In genomic region chr1:27724961-27725373, GRCh38 we compare ENCODE assay signal across 8 cellular contexts. TPM values are rescaled to one million over a fixed set of nuclear protein-coding genes. Genes with fewer than 3 reads are reported as not detected.
A peak's percentile ranks its signal among the peaks of the same experiment; 100 is the strongest.
DNase-seq lines count a peak whose midpoint lies in the region; ATAC-seq and TF ChIP-seq lines count a peak whose summit lies in the region.

No MANE protein-coding gene starts in this region.

- H3K9me3 ChIP-seq in HCT116 (ENCODE audit: control insufficient read depth in 1 of 2, insufficient read depth in 1 of 2, low read depth in 1 of 2, low read length in 2 of 2) = no peaks in the 10 kb centered on the region
- no peaks in the 10 kb centered on the region for H3K9me3 ChIP-seq in PC-9 (ENCODE audit: insufficient read depth, low read depth)
- H3K9me3 ChIP-seq in effector memory CD4-positive, alpha-beta T cell (ENCODE audit: control insufficient read depth, low read length) = no peaks in the 10 kb centered on the region

- POLR2A ChIA-PET in AG04449 (lab: Yijun Ruan, JAX) = interaction anchor here (0.6 to 1.4 kb wide), 3 partner anchors 41 to 53 kb away, joined by 3 to 12 read pairs (median 6); partner anchors contain the start of genes IFI6 and STX12
- POLR2A ChIA-PET in HCT116 (lab: Charles Lee) = interaction anchor here (0.7 to 1.8 kb wide), 6 partner anchors 12 to 109 kb away, joined by 3 to 15 read pairs (median 4); partner anchors contain the start of genes IFI6, PPP1R8 and STX12
- POLR2A ChIA-PET in PC-9 (lab: Charles Lee; ENCODE audit: unreplicated experiment) = interaction anchor here (0.5 to 1.6 kb wide), 8 partner anchors 25 to 1249 kb away, joined by 3 to 9 read pairs (median 6); partner anchors contain the start of genes IFI6, PPP1R8 and STX12

- RAD21 ChIA-PET in HCT116 (lab: Charles Lee; ENCODE audit: low non-redundant PET in 1 of 2, low total read pairs in 2 of 2, uncharacterized antibody in 2 of 2, unreplicated experiment in 2 of 2) = interaction anchor here in 1 of 2 experiments (0.9 kb wide), 1 partner anchor 53 kb away, joined by 3 read pairs; the partner anchor contains the start of gene IFI6

- CTCF ChIA-PET in AG04449 (lab: Yijun Ruan, JAX) (interaction anchor here (0.6 to 2.3 kb wide), 36 partner anchors 10 to 656 kb away, joined by 3 to 30 read pairs (median 4); partner anchors contain the start of gene IFI6), HCT116 (lab: Charles Lee) (interaction anchor here (1.0 to 1.6 kb wide), 6 partner anchors 35 to 119 kb away, joined by 3 to 11 read pairs (median 5); partner anchors contain the start of gene STX12), PC-9 (lab: Charles Lee) (interaction anchor here (0.6 to 1.5 kb wide), 7 partner anchors 35 to 1150 kb away, joined by 3 to 14 read pairs (median 3); partner anchors contain the start of genes IFI6 and STX12)

- H3K4me1 ChIP-seq in HCT116 (ENCODE audit: control insufficient read depth in 1 of 2, insufficient read depth in 2 of 2, low read length in 2 of 2) (peaks cover 10 to 17% of the 10 kb centered on the region in 2 experiments), PC-9 (replicated peaks; ENCODE audit: insufficient read depth) (no peaks in the 10 kb centered on the region)
- peaks cover 17% of the 10 kb centered on the region for H3K4me1 ChIP-seq in effector memory CD4-positive, alpha-beta T cell (ENCODE audit: control insufficient read depth, insufficient read depth, low read length, poor library complexity, severe bottlenecking)

- peak overlapping the region; percentile 35; the same call in 1 of the 2 replicates for H3K4me2 ChIP-seq in HCT116 (ENCODE audit: low read length)
- peak overlapping the region; percentile 77 for H3K4me2 ChIP-seq in PC-9

- H2AFZ ChIP-seq in HCT116 (ENCODE audit: low read depth, low read length, poor library complexity, severe bottlenecking) (no peak overlapping the region), PC-9 (peak overlapping the region; percentile 97)

- H3K27ac Mint-ChIP-seq in naive B cell = peak overlapping the region; percentile 96 to 100 (median 100)

- no peak for ATAC-seq in HCT116
- ATAC-seq in naive B cell (ENCODE audit: low read depth in 2 of 2) = no peak
- no peak for ATAC-seq in HG03175 (IDR thresholded peaks at IDR 0.05; ENCODE audit: unreplicated experiment)

- peaks cover 0 to 7% of the 10 kb centered on the region in 2 donors for H3K36me3 Mint-ChIP-seq in naive B cell

- H3K36me3 ChIP-seq in HCT116 (ENCODE audit: control insufficient read depth in 1 of 2, insufficient read depth in 2 of 2, low read length in 2 of 2) (no peaks in the 10 kb centered on the region), PC-9 (ENCODE audit: low read depth) (no peaks in the 10 kb centered on the region)
- H3K36me3 ChIP-seq in effector memory CD4-positive, alpha-beta T cell (ENCODE audit: control insufficient read depth, insufficient read depth, low read length) = peaks cover 4% of the 10 kb centered on the region

- H3K4me3 ChIP-seq in AG04449 (ENCODE audit: low read depth, low read length) (peak overlapping the region; percentile 56), HCT116 (replicated peaks in 1 of 2; ENCODE audit: low read depth in 1 of 2, low read length in 2 of 2) (no peak overlapping the region), PC-9 (peak overlapping the region; percentile 51)
- peak overlapping the region; percentile 35 for H3K4me3 ChIP-seq in effector memory CD4-positive, alpha-beta T cell (ENCODE audit: insufficient read depth, low read depth, low read length, poor library complexity, severe bottlenecking)

- no peaks in the 10 kb centered on the region for H3K9me3 Mint-ChIP-seq in naive B cell

- H3K4me1 Mint-ChIP-seq in naive B cell = peaks cover 10 to 34% (median 17%) of the 10 kb centered on the region in 3 donors

- H3K79me2 ChIP-seq in HCT116 (ENCODE audit: insufficient read depth, low read length) = no peaks in the 10 kb centered on the region
- no peaks in the 10 kb centered on the region for H3K79me2 ChIP-seq in PC-9 (ENCODE audit: low read depth)

- H3K9me2 ChIP-seq in HCT116 (ENCODE audit: insufficient read depth) (no peaks in the 10 kb centered on the region), PC-9 (ENCODE audit: insufficient read depth) (no peaks in the 10 kb centered on the region)

- H3K9ac ChIP-seq in HCT116 (ENCODE audit: low read length) = no peak overlapping the region

- no peak for TF ChIP-seq POLR2A in HCT116 (IDR thresholded peaks at IDR 0.05; ENCODE audit: borderline replicate concordance, extremely low read depth, insufficient read depth, insufficient read length)

- no peaks in the 10 kb centered on the region for H3F3A ChIP-seq in PC-9 (ENCODE audit: insufficient read depth, low read depth)

- H3K27me3 ChIP-seq in HCT116 (ENCODE audit: insufficient read depth, low read length) = no peaks in the 10 kb centered on the region
- no peaks in the 10 kb centered on the region for H3K27me3 ChIP-seq in PC-9 (ENCODE audit: insufficient read depth, low read depth)
- no peaks in the 10 kb centered on the region for H3K27me3 ChIP-seq in effector memory CD4-positive, alpha-beta T cell (replicated peaks; ENCODE audit: control insufficient read depth, insufficient read depth, low read length, poor library complexity, severe bottlenecking)

- H4K20me1 ChIP-seq in HCT116 (ENCODE audit: insufficient read depth) (no peaks in the 10 kb centered on the region), PC-9 (ENCODE audit: insufficient read depth) (no peaks in the 10 kb centered on the region)

- peaks cover 0 to 4% (median 1%) of the 10 kb centered on the region in 3 donors for H3K27me3 Mint-ChIP-seq in naive B cell

- no peak for TF ChIP-seq RAD21 in HCT116 (IDR thresholded peaks at IDR 0.05; ENCODE audit: low read depth)

- H3K27ac ChIP-seq in HCT116 (ENCODE audit: low read depth, low read length) (peak overlapping the region; percentile 28), PC-9 (no peak overlapping the region)
- H3K27ac ChIP-seq in effector memory CD4-positive, alpha-beta T cell (ENCODE audit: insufficient read depth, low read length, poor library complexity, severe bottlenecking) = peak overlapping the region; percentile 76

- TF ChIP-seq CTCF in AG04449 (IDR thresholded peaks at IDR 0.05; ENCODE audit: insufficient read depth, low read length, missing control alignments) (no peak), HCT116 (IDR thresholded peaks at IDR 0.05 in 2 of 3, conservative IDR thresholded peaks at IDR 0.05 in 1 of 3; ENCODE audit: borderline replicate concordance in 1 of 3, insufficient read depth in 1 of 3, low read depth in 2 of 3, low read length in 2 of 3) (no peak), PC-9 (conservative IDR thresholded peaks at IDR 0.05) (no peak)

- intact Hi-C loops in HCT116 (cut with micrococcal nuclease) (no loop called here), PC-9 (cut with micrococcal nuclease; ENCODE audit: unreplicated experiment) (no loop called here)

- H3K4me3 Mint-ChIP-seq in naive B cell = peak overlapping the region; percentile 79 to 98 (median 94)

- BruUV-seq in HCT116 (replicated peaks; lab: Mats Ljungman, UMichigan) (TSS peak; percentile 54), PC-9 (replicated peaks; lab: Mats Ljungman, UMichigan) (TSS peak; percentile 70)

- DNase-seq in AG04449 (ENCODE audit: low read depth, low spot score) (no peak), HCT116 (ENCODE audit: low read depth, low spot score) (no peak), PC-9 (no peak), naive B cell (no peak), kidney glomerular epithelial cell (lab: John Stamatoyannopoulos, UW) (no peak)
- DNase-seq in effector memory CD4-positive, alpha-beta T cell = no peak
- DNase-seq in activated CD4-positive, CD25-positive, alpha-beta regulatory T cell (lab: John Stamatoyannopoulos, UW) = no peak

TF ChIP-seq in HCT116, 20 proteins besides CTCF, POLR2A, EP300 and RAD21 (continues in another document):
- TF ChIP-seq EZH2 (IDR thresholded peaks at IDR 0.05) = no peak
- no peak for TF ChIP-seq ELF1 (IDR thresholded peaks at IDR 0.05; ENCODE audit: borderline replicate concordance, low read depth)
- no peak for TF ChIP-seq JUND (IDR thresholded peaks at IDR 0.05)
- no peak for TF ChIP-seq SIN3A (IDR thresholded peaks at IDR 0.05; ENCODE audit: low read depth)
- no peak for TF ChIP-seq EGR1 (IDR thresholded peaks at IDR 0.05; ENCODE audit: low read depth)
- TF ChIP-seq YY1 (IDR thresholded peaks at IDR 0.05; ENCODE audit: extremely low read depth, insufficient replicate concordance, low read depth, low read length) = no peak
- no peak for TF ChIP-seq POLR2AphosphoS5 (IDR thresholded peaks at IDR 0.05; ENCODE audit: low read depth, low read length)
- TF ChIP-seq, protein P1, sequence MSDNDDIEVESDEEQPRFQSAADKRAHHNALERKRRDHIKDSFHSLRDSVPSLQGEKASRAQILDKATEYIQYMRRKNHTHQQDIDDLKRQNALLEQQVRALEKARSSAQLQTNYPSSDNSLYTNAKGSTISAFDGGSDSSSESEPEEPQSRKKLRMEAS (IDR thresholded peaks at IDR 0.05) = no peak
- no peak for TF ChIP-seq ZBTB33 (IDR thresholded peaks at IDR 0.05; ENCODE audit: extremely low read depth, insufficient replicate concordance, low read length)
- no peak for TF ChIP-seq ZNF274 (IDR thresholded peaks at IDR 0.05; ENCODE audit: low read depth, low read length)
- TF ChIP-seq CBX3 (IDR thresholded peaks at IDR 0.05; ENCODE audit: low read depth) = no peak

RNA-seq across cellular contexts. Expression of gene FAM76A, which starts 0.8 kb away (rescaled TPM):
- total RNA-seq in HCT116 (2021; ENCODE audit: unreplicated experiment) (9.6 TPM), PC-9 (2021) (9.4 and 9.9 TPM in 2 replicates)
- polyA plus RNA-seq in HCT116 (2012) = 3.3 and 4.5 TPM in 2 replicates
- polyA plus RNA-seq in naive B cell (ENCODE audit: low read depth in 6 of 6) = 10 to 100 TPM in 4 of 6 donors, 1 to 10 TPM in 2; 4.3 to 13.4 (median 10.9) TPM

RNA-seq across cellular contexts. Expression of gene STX12, which starts 48.1 kb away (rescaled TPM):
- total RNA-seq in HCT116 (2021; ENCODE audit: unreplicated experiment) (27.6 TPM), PC-9 (2021) (19.2 and 23.7 TPM in 2 replicates)
- polyA plus RNA-seq in HCT116 (2012) = 9.3 and 11.3 TPM in 2 replicates
- 10 to 100 TPM; 11.2 to 21.4 (median 18.2) TPM for polyA plus RNA-seq in naive B cell (ENCODE audit: low read depth in 6 of 6)

RNA-seq across cellular contexts. Expression of gene IFI6, which starts 53.0 kb away (rescaled TPM):
- 14.8 TPM for total RNA-seq in HCT116 (2021; ENCODE audit: unreplicated experiment)
- 10.0 and 22.0 TPM in 2 replicates for polyA plus RNA-seq in HCT116 (2012)
- total RNA-seq in PC-9 (2021) = 8.6 and 16.4 TPM in 2 replicates
- polyA plus RNA-seq in naive B cell (ENCODE audit: low read depth in 6 of 6) = 10 to 100 TPM; 27.6 to 65.1 (median 52.8) TPM

Comparison
In these comparisons a context has a peak if more than half of its experiments do, and no peak if none do; other contexts are left out.
1. H3K4me3 ChIP-seq: peak in AG04449 (single experiment), PC-9 (single experiment) and effector memory CD4-positive, alpha-beta T cell (single experiment); none in HCT116 (0 of 2).